Comparison of ENCODE assay signal across 11 cellular contexts in the genomic region with DNA sequence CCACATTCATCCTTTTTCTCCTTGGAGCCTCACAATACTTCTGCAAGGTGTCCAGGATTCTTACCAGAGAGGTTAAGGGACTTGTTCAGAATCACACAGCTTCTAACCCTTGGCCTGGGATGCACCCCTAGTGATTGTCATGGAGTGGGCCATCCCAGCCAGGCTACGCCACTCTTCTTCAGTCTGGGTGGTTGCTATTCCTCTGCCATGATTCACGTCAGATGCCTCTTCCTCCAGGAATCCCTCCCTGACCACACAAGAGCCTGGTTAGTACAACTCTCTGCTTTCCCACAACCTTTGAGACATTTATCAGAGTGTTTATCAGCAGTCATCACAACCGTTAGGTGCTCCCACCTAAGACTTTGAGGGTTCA.
DNase-seq lines count a peak whose midpoint lies in the region; ATAC-seq and TF ChIP-seq lines count a peak whose summit lies in the region.
"Had no signal": no experiment of that assay in that cellular context is flagged by ENCODE, and none has a peak within 500 bp of the region (broad histone marks: within the 10 kb centered on the region; RNA-seq: fewer than 3 reads in every experiment).

No MANE protein-coding gene starts in this region.

- H3K27ac ChIP-seq in GM23248 (peak overlapping the region; percentile 68), SJSA1 (peak overlapping the region; percentile 56), smooth muscle cell (ENCODE audit: low read depth) (peak overlapping the region; percentile 70), ovary (no peak overlapping the region)

- H3K36me3 ChIP-seq in GM23248 (ENCODE audit: low read depth) (no peaks in the 10 kb centered on the region), SJSA1 (no peaks in the 10 kb centered on the region), smooth muscle cell (ENCODE audit: low read depth) (no peaks in the 10 kb centered on the region), ovary (no peaks in the 10 kb centered on the region)
- H3K36me3 ChIP-seq: left lung had no signal

- no peak overlapping the region for H3K4me3 Mint-ChIP-seq in chondrocyte (ENCODE audit: unreplicated experiment)
- H3K4me3 Mint-ChIP-seq: activated B cell treated with CpG ODN at 0.5 μM for 24 hours had no signal

- peak overlapping the region; percentile 20 for H3K4me2 ChIP-seq in GM23248 (ENCODE audit: unreplicated experiment)
- no peak overlapping the region for H3K4me2 ChIP-seq in smooth muscle cell

- WGBS in GM23248 (ENCODE audit: low coverage in 1 of 2, low lambda C conversion rate in 2 of 2, missing lambda C conversion rate in 2 of 2), 2 experiments, result 17 to 27% methylated on average over 3 of the region's 3 CpGs
- 31% methylated on average over 3 of the region's 3 CpGs for WGBS in smooth muscle cell (ENCODE audit: low lambda C conversion rate)
- 92 to 96% (median 94%) methylated on average over 3 of the region's 3 CpGs for WGBS in ovary, 3 donors

- H3K4me1 Mint-ChIP-seq in chondrocyte (ENCODE audit: low read depth), result peaks cover 45% of the 10 kb centered on the region
- H3K4me1 Mint-ChIP-seq: activated B cell treated with CpG ODN at 0.5 μM for 24 hours had no signal

- H3K27me3 Mint-ChIP-seq in chondrocyte (ENCODE audit: low read depth), result no peaks in the 10 kb centered on the region

- intact Hi-C loops in ovary (cut with DNase I), result no loop called here

- no peak for ATAC-seq in HG02852 (IDR thresholded peaks at IDR 0.05; ENCODE audit: unreplicated experiment)

- H3K36me3 Mint-ChIP-seq in chondrocyte (ENCODE audit: low read depth), result peaks cover 1% of the 10 kb centered on the region

- TF ChIP-seq CTCF in fibroblast of mammary gland (conservative IDR thresholded peaks at IDR 0.05; ENCODE audit: control insufficient read depth, insufficient read depth, low read depth, low read length) (no peak), smooth muscle cell (IDR thresholded peaks at IDR 0.05; ENCODE audit: borderline replicate concordance, insufficient read depth, poor library complexity, severe bottlenecking) (no peak), chondrocyte (IDR thresholded peaks at IDR 0.05) (no peak), ovary (IDR thresholded peaks at IDR 0.05) (no peak)

- H3K4me1 ChIP-seq in GM23248 (ENCODE audit: insufficient read depth) (peaks cover 22% of the 10 kb centered on the region), SJSA1 (replicated peaks) (peaks cover 15% of the 10 kb centered on the region), smooth muscle cell (ENCODE audit: low read depth) (peaks cover 19% of the 10 kb centered on the region), ovary (ENCODE audit: insufficient read depth) (peaks cover 6% of the 10 kb centered on the region)
- H3K4me1 ChIP-seq: left lung had no signal

- H3F3A ChIP-seq in GM23248 (ENCODE audit: insufficient read depth) (peaks cover 9% of the 10 kb centered on the region; the same call in 1 of the 2 replicates), smooth muscle cell (ENCODE audit: low read depth) (no peaks in the 10 kb centered on the region)

- H3K9ac ChIP-seq in GM23248 (peak overlapping the region; percentile 25; the same call in 1 of the 2 replicates), smooth muscle cell (ENCODE audit: low read depth) (peak overlapping the region; percentile 33)

- H3K79me2 ChIP-seq in GM23248 (ENCODE audit: insufficient read depth), result no peaks in the 10 kb centered on the region
- H3K79me2 ChIP-seq in smooth muscle cell (ENCODE audit: low read depth), result no peaks in the 10 kb centered on the region

- no peaks in the 10 kb centered on the region for H3K9me3 Mint-ChIP-seq in chondrocyte (ENCODE audit: low read depth)
- H3K9me3 Mint-ChIP-seq: activated B cell treated with CpG ODN at 0.5 μM for 24 hours had no signal

- H2AFZ ChIP-seq in GM23248 (no peak overlapping the region), smooth muscle cell (ENCODE audit: low read depth) (no peak overlapping the region)

- no peak overlapping the region for H3K27ac Mint-ChIP-seq in chondrocyte (ENCODE audit: unreplicated experiment)
- H3K27ac Mint-ChIP-seq: activated B cell treated with CpG ODN at 0.5 μM for 24 hours had no signal

- no peaks in the 10 kb centered on the region for H3K9me3 ChIP-seq in GM23248 (ENCODE audit: low read depth)
- no peaks in the 10 kb centered on the region for H3K9me3 ChIP-seq in SJSA1 (replicated peaks)
- no peaks in the 10 kb centered on the region for H3K9me3 ChIP-seq in smooth muscle cell (replicated peaks; ENCODE audit: low read depth)
- H3K9me3 ChIP-seq in ovary, result no peaks in the 10 kb centered on the region
- H3K9me3 ChIP-seq: left lung had no signal

- no peak for TF ChIP-seq EP300 in ovary (IDR thresholded peaks at IDR 0.05)

- H3K9me2 ChIP-seq in GM23248 (ENCODE audit: insufficient read depth), result no peaks in the 10 kb centered on the region

- no peak overlapping the region for H3K4me3 ChIP-seq in GM23248
- H3K4me3 ChIP-seq in SJSA1, result no peak overlapping the region
- H3K4me3 ChIP-seq in fibroblast of mammary gland (ENCODE audit: control insufficient read depth, low read depth, low read length), result no peak overlapping the region
- no peak overlapping the region for H3K4me3 ChIP-seq in smooth muscle cell
- H3K4me3 ChIP-seq in ovary, result no peak overlapping the region
- H3K4me3 ChIP-seq: left lung had no signal

- no peaks in the 10 kb centered on the region for H3K27me3 ChIP-seq in GM23248 (replicated peaks; ENCODE audit: insufficient read depth)
- H3K27me3 ChIP-seq in SJSA1 (replicated peaks), result no peaks in the 10 kb centered on the region
- no peaks in the 10 kb centered on the region for H3K27me3 ChIP-seq in smooth muscle cell (ENCODE audit: low read depth)
- H3K27me3 ChIP-seq in ovary, result no peaks in the 10 kb centered on the region

- no peak for TF ChIP-seq POLR2A in ovary (IDR thresholded peaks at IDR 0.05)

- DNase-seq in GM23248 (peak; percentile 74), SJSA1 (ENCODE audit: low read depth in 1 of 2, low spot score in 2 of 2) (no peak), fibroblast of mammary gland (ENCODE audit: low read depth) (peak; percentile 89), smooth muscle cell (lab: John Stamatoyannopoulos, UW; ENCODE audit: unreplicated experiment) (no peak), chondrocyte (ENCODE audit: low spot score) (no peak), ovary (no peak), NCI-H526 (lab: John Stamatoyannopoulos, UW) (no peak)
- DNase-seq: activated B cell treated with CpG ODN at 0.5 μM for 24 hours, glutamatergic neuron had no signal

- no peaks in the 10 kb centered on the region for H4K20me1 ChIP-seq in GM23248 (ENCODE audit: insufficient read depth)
- no peaks in the 10 kb centered on the region for H4K20me1 ChIP-seq in smooth muscle cell (ENCODE audit: low read depth)

- in situ Hi-C loops in GM23248 (cut with MboI), result no loop called here

Comparison
In these comparisons a context has a peak if more than half of its experiments do, and no peak if none do; other contexts are left out.
1. DNase-seq: peak in GM23248 (single experiment) and fibroblast of mammary gland (single experiment); none in SJSA1 (0 of 2), smooth muscle cell (single experiment), chondrocyte (single experiment), ovary (0 of 5) and NCI-H526 (0 of 2).
2. H3K27ac ChIP-seq: peak in GM23248 (single experiment), SJSA1 (single experiment) and smooth muscle cell (single experiment); none in ovary (0 of 2).